ENCODE assay signal across 16 cellular contexts in genomic region chr9:116070256-116070914, GRCh38.
"Had no signal": no experiment of that assay in that cellular context is flagged by ENCODE, and none has a peak within 500 bp of the region (broad histone marks: within the 10 kb centered on the region; RNA-seq: fewer than 3 reads in every experiment).

No MANE protein-coding gene starts in this region.

- ATAC-seq: activated CD4-positive, alpha-beta T cell treated with anti-CD3 and anti-CD28 coated beads for 36 hours; gastrocnemius medialis; natural killer cell; stimulated activated naive CD8-positive, alpha-beta T cell treated with anti-CD3 and anti-CD28 coated beads, Interleukin-15, Interleukin-2, amounts not matched to agents 100 U/mL and 50 U/mL, for 24 hours had no signal

- H3K27me3 ChIP-seq: cardiac muscle cell, gastrocnemius medialis, thyroid gland had no signal

- DNase-seq: activated B cell treated with CpG ODN at 0.5 μM for 24 hours; activated CD4-positive, alpha-beta T cell treated with anti-CD3 and anti-CD28 coated beads for 36 hours; activated CD4-positive, alpha-beta T cell treated with anti-CD3 and anti-CD28 coated beads, Interleukin-2, amount 50 U/mL, for 48 hours; activated naive CD4-positive, alpha-beta T cell treated with anti-CD3 and anti-CD28 coated beads for 36 hours; activated naive CD8-positive, alpha-beta T cell treated with anti-CD3 and anti-CD28 coated beads, Interleukin-2, amount 10 ng/mL, durations not matched to agents 7 days and 5 days; activated T-cell treated with anti-CD3 and anti-CD28 coated beads, Interleukin-2, amount 50 U/mL, for 48 hours; amygdala; gastrocnemius medialis; hippocampal formation; midbrain; natural killer cell; stimulated activated CD4-positive, alpha-beta T cell treated with anti-CD3 and anti-CD28 coated beads, Interleukin-4, amount 100 ng/mL, for 4 hours; stimulated activated naive CD8-positive, alpha-beta T cell treated with anti-CD3 and anti-CD28 coated beads, Interleukin-15, Interleukin-2, amounts not matched to agents 100 U/mL and 50 U/mL, for 24 hours; T-helper 1 cell; thyroid gland had no signal

- H3K36me3 ChIP-seq: cardiac muscle cell, gastrocnemius medialis, thyroid gland had no signal

- H3K4me3 ChIP-seq: cardiac muscle cell, gastrocnemius medialis, thyroid gland had no signal

- H3K27ac ChIP-seq: cardiac muscle cell, gastrocnemius medialis, thyroid gland had no signal

- H3K9me3 ChIP-seq: gastrocnemius medialis, thyroid gland had no signal

- H3K4me1 ChIP-seq: gastrocnemius medialis, thyroid gland had no signal
